Comparison of ENCODE assay signal across 26 cellular contexts in the genomic region with DNA sequence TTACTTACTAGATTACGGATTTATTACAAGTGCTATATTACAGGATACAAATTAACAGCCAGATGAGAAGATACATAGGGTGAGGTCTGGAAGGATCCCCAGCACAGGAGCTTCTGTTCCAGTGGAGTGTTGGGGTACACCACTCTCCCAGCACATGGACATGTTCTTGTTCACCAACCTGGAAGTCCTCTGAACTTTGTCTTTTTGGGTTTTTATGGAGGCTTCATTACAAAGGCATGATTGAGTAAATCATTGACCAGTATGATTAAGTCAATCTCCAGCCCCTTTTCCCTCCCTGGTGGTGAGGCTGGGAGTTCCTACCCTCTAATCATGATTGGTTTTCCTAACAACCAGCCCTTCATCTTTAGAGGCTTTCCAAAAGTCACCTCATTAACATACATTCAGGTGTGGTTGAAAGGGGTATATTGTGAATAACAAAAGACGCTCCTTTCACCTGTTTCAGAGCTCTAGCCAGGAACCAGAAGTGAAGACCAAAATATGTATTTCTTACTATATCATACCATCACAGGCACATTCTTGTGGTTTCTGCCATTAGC. TPM values are rescaled to one million over a fixed set of nuclear protein-coding genes. Genes with fewer than 3 reads are reported as not detected.
DNase-seq lines count a peak whose midpoint lies in the region; ATAC-seq and TF ChIP-seq lines count a peak whose summit lies in the region.
"Had no signal": no experiment of that assay in that cellular context is flagged by ENCODE, and none has a peak within 500 bp of the region (broad histone marks: within the 10 kb centered on the region; RNA-seq: fewer than 3 reads in every experiment).

No MANE protein-coding gene starts in this region.

- H3K27me3 Mint-ChIP-seq in CD4-positive, alpha-beta T cell: no peaks in the 10 kb centered on the region
- no peaks in the 10 kb centered on the region for H3K27me3 Mint-ChIP-seq in CD8-positive, alpha-beta memory T cell
- no peaks in the 10 kb centered on the region for H3K27me3 Mint-ChIP-seq in activated naive CD8-positive, alpha-beta T cell treated with anti-CD3 and anti-CD28 coated beads, Interleukin-2, amount 50 U/mL, for 24 hours

- no peak for ATAC-seq in CD4-positive, alpha-beta T cell (ENCODE audit: poor library complexity)
- ATAC-seq in activated naive CD8-positive, alpha-beta T cell treated with anti-CD3 and anti-CD28 coated beads, Interleukin-2, amount 50 U/mL, for 24 hours: no peak
- ATAC-seq in right lobe of liver: peak; percentile 79 to 97 (median 90)
- ATAC-seq: GM12878, PC-3 had no signal

- no peak for TF ChIP-seq CTCF in CD4-positive, alpha-beta T cell (IDR thresholded peaks at IDR 0.05)
- TF ChIP-seq CTCF in right lobe of liver (IDR thresholded peaks at IDR 0.05): peak in 1 of 4 donors; percentile 38
- no peak for TF ChIP-seq CTCF in left ventricle myocardium inferior (IDR thresholded peaks at IDR 0.05; ENCODE audit: borderline replicate concordance)
- TF ChIP-seq CTCF in suprapubic skin (IDR thresholded peaks at IDR 0.05): no peak

- POLR2A ChIA-PET in CD4-positive, alpha-beta T cell (lab: Charles Lee): interaction anchor here (1.1 kb wide), 1 partner anchor 10 kb away, joined by 8 read pairs; no protein-coding TSS in a partner anchor
- POLR2A ChIA-PET in CD8-positive, alpha-beta memory T cell (lab: Charles Lee): interaction anchor here (1.4 kb wide), 2 partner anchors 38 to 39 kb away, joined by 3 to 4 read pairs; a partner anchor contains a TSS

- TF ChIP-seq EP300 in suprapubic skin (IDR thresholded peaks at IDR 0.05): no peak

- H3K27me3 ChIP-seq in CD4-positive, alpha-beta T cell (ENCODE audit: control insufficient read depth, insufficient read depth, low read length): no peaks in the 10 kb centered on the region
- no peaks in the 10 kb centered on the region for H3K27me3 ChIP-seq in CD8-positive, alpha-beta memory T cell (ENCODE audit: insufficient read depth, low read length, poor library complexity, severe bottlenecking)
- H3K27me3 ChIP-seq in right lobe of liver (no peaks in the 10 kb centered on the region), left ventricle myocardium inferior (ENCODE audit: low read depth) (no peaks in the 10 kb centered on the region), suprapubic skin (no peaks in the 10 kb centered on the region)
- H3K27me3 ChIP-seq: MG63 had no signal

- peaks cover 14% of the 10 kb centered on the region for H3K4me1 ChIP-seq in CD8-positive, alpha-beta memory T cell (ENCODE audit: insufficient read depth, low read length)
- peaks cover 0 to 9% (median 2%) of the 10 kb centered on the region in 4 donors for H3K4me1 ChIP-seq in right lobe of liver
- no peaks in the 10 kb centered on the region for H3K4me1 ChIP-seq in left ventricle myocardium inferior
- no peaks in the 10 kb centered on the region for H3K4me1 ChIP-seq in suprapubic skin

- CTCF ChIA-PET in CD4-positive, alpha-beta T cell (lab: Charles Lee): interaction anchor here (1.2 to 2.1 kb wide), 3 partner anchors 16 to 42 kb away, joined by 3 to 6 read pairs (median 3); no protein-coding TSS in a partner anchor
- CTCF ChIA-PET in CD8-positive, alpha-beta memory T cell (lab: Charles Lee): interaction anchor here (0.9 to 2.4 kb wide), 7 partner anchors 10 to 403 kb away, joined by 3 to 18 read pairs (median 5); no protein-coding TSS in a partner anchor

- no peak overlapping the region for H3K27ac ChIP-seq in CD4-positive, alpha-beta T cell (ENCODE audit: low read depth, low read length)
- no peak overlapping the region for H3K27ac ChIP-seq in CD8-positive, alpha-beta memory T cell (ENCODE audit: low read depth, low read length)
- peak overlapping the region; percentile 14 to 85 (median 72) for H3K27ac ChIP-seq in right lobe of liver
- no peak overlapping the region for H3K27ac ChIP-seq in left ventricle myocardium inferior (replicated peaks)
- H3K27ac ChIP-seq in suprapubic skin: no peak overlapping the region
- H3K27ac ChIP-seq: C4-2B, HL-60 had no signal

- H3K36me3 Mint-ChIP-seq in CD4-positive, alpha-beta T cell (ENCODE audit: low read depth): peaks cover 11% of the 10 kb centered on the region
- peaks cover 4 to 13% (median 5%) of the 10 kb centered on the region in 3 donors for H3K36me3 Mint-ChIP-seq in CD8-positive, alpha-beta memory T cell
- H3K36me3 Mint-ChIP-seq in activated naive CD8-positive, alpha-beta T cell treated with anti-CD3 and anti-CD28 coated beads, Interleukin-2, amount 50 U/mL, for 24 hours (ENCODE audit: low read depth): peaks cover 6% of the 10 kb centered on the region

- H3K4me3 ChIP-seq in CD8-positive, alpha-beta memory T cell (ENCODE audit: low read length): no peak overlapping the region
- peak overlapping the region in 2 of 3 donors; percentile 35 to 38 for H3K4me3 ChIP-seq in right lobe of liver
- no peak overlapping the region for H3K4me3 ChIP-seq in left ventricle myocardium inferior
- no peak overlapping the region for H3K4me3 ChIP-seq in suprapubic skin
- H3K4me3 ChIP-seq: GM12878, MG63 had no signal

- intact Hi-C loops in CD4-positive, alpha-beta T cell (cut with DNase I, micrococcal nuclease): no loop called here
- intact Hi-C loops in right lobe of liver (cut with DNase I) (no loop called here), left ventricle myocardium inferior (cut with micrococcal nuclease) (no loop called here)

- H3K9me3 ChIP-seq in CD4-positive, alpha-beta T cell (ENCODE audit: control insufficient read depth, low read length): no peaks in the 10 kb centered on the region
- no peaks in the 10 kb centered on the region for H3K9me3 ChIP-seq in CD8-positive, alpha-beta memory T cell (ENCODE audit: low read length)
- H3K9me3 ChIP-seq in right lobe of liver (no peaks in the 10 kb centered on the region), left ventricle myocardium inferior (replicated peaks) (peaks cover 7% of the 10 kb centered on the region), suprapubic skin (no peaks in the 10 kb centered on the region)
- H3K9me3 ChIP-seq: MG63 had no signal

- no peaks in the 10 kb centered on the region for H3K9me3 Mint-ChIP-seq in CD4-positive, alpha-beta T cell
- H3K9me3 Mint-ChIP-seq in CD8-positive, alpha-beta memory T cell: peaks cover 0 to 4% (median 0%) of the 10 kb centered on the region in 5 donors
- H3K9me3 Mint-ChIP-seq in activated naive CD8-positive, alpha-beta T cell treated with anti-CD3 and anti-CD28 coated beads, Interleukin-2, amount 50 U/mL, for 24 hours: peaks cover 5% of the 10 kb centered on the region

- peak overlapping the region; percentile 0 for H3K4me3 Mint-ChIP-seq in CD4-positive, alpha-beta T cell
- H3K4me3 Mint-ChIP-seq in CD8-positive, alpha-beta memory T cell: peak overlapping the region in 5 of 7 donors; percentile 30 to 73 (median 53)
- no peak overlapping the region for H3K4me3 Mint-ChIP-seq in activated naive CD8-positive, alpha-beta T cell treated with anti-CD3 and anti-CD28 coated beads, Interleukin-2, amount 50 U/mL, for 24 hours

- H3K4me1 Mint-ChIP-seq in CD4-positive, alpha-beta T cell (ENCODE audit: low read depth): peaks cover 15% of the 10 kb centered on the region
- peaks cover 21 to 25% (median 24%) of the 10 kb centered on the region in 3 donors for H3K4me1 Mint-ChIP-seq in CD8-positive, alpha-beta memory T cell
- H3K4me1 Mint-ChIP-seq in activated naive CD8-positive, alpha-beta T cell treated with anti-CD3 and anti-CD28 coated beads, Interleukin-2, amount 50 U/mL, for 24 hours: peaks cover 15% of the 10 kb centered on the region

- WGBS in right lobe of liver (ENCODE audit: insufficient coverage, low coverage, low lambda C conversion rate, missing lambda C conversion rate): 38% methylated on average over 2 of the region's 2 CpGs
- WGBS in suprapubic skin: 100% methylated on average over 2 of the region's 2 CpGs

- H3K27ac Mint-ChIP-seq in CD4-positive, alpha-beta T cell: peak overlapping the region; percentile 6
- H3K27ac Mint-ChIP-seq in CD8-positive, alpha-beta memory T cell: peak overlapping the region; percentile 1 to 90 (median 72)
- peak overlapping the region; percentile 30 for H3K27ac Mint-ChIP-seq in activated naive CD8-positive, alpha-beta T cell treated with anti-CD3 and anti-CD28 coated beads, Interleukin-2, amount 50 U/mL, for 24 hours

- TF ChIP-seq POLR2A in right lobe of liver (IDR thresholded peaks at IDR 0.05): peak; percentile 89
- TF ChIP-seq POLR2A in suprapubic skin (IDR thresholded peaks at IDR 0.05): no peak

- no peaks in the 10 kb centered on the region for H3K36me3 ChIP-seq in CD8-positive, alpha-beta memory T cell (ENCODE audit: insufficient read depth, low read length)
- H3K36me3 ChIP-seq in right lobe of liver: no peaks in the 10 kb centered on the region
- peaks cover 21% of the 10 kb centered on the region for H3K36me3 ChIP-seq in left ventricle myocardium inferior
- H3K36me3 ChIP-seq in suprapubic skin: peaks cover 10% of the 10 kb centered on the region
- H3K36me3 ChIP-seq: MG63 had no signal

- no peak for DNase-seq in CD4-positive, alpha-beta T cell
- DNase-seq in CD8-positive, alpha-beta memory T cell: no peak
- no peak for DNase-seq in activated naive CD8-positive, alpha-beta T cell treated with anti-CD3 and anti-CD28 coated beads, Interleukin-2, amount 50 U/mL, for 24 hours
- peak in 1 of 3 donors; percentile 61 for DNase-seq in right lobe of liver
- DNase-seq in DMS53 (lab: John Stamatoyannopoulos, UW): no peak
- no peak for DNase-seq in left ventricle myocardium inferior
- DNase-seq in cerebellum (ENCODE audit: low spot score): no peak
- DNase-seq in suprapubic skin (ENCODE audit: low spot score in 2 of 2): no peak
- DNase-seq: ACHN, DMS153, EL, HCEC 1CT, IMR-90, Karpas-422, MG63, NCI-H1092, NCI-H1436 treated with DMSO at 0.1 percent for 48 hours, NCI-H2029, NCI-H2171, NCI-H526, PC-3, RPMI8226, SHP77 treated with DMSO at 0.1 percent for 48 hours had no signal

RNA-seq across cellular contexts. Expression of a gene that starts 38.3 kb away (rescaled TPM):
- total RNA-seq in CD4-positive, alpha-beta T cell: 1 to 10 TPM; 4.1 to 4.3 TPM
- total RNA-seq in CD8-positive, alpha-beta memory T cell: 1 to 10 TPM; 3.6 to 4.0 TPM
- 1.9 TPM for polyA plus RNA-seq in CD8-positive, alpha-beta memory T cell
- total RNA-seq in right lobe of liver: 1 to 10 TPM; 1.3 to 2.3 (median 1.9) TPM
- 4.8 TPM for total RNA-seq in left ventricle myocardium inferior
- total RNA-seq in cerebellum: 3.1 TPM
- total RNA-seq in suprapubic skin: 10 to 100 TPM in 2 of 4 donors, 1 to 10 TPM in 2; 8.8 to 10.5 (median 9.9) TPM

RNA-seq across cellular contexts. Expression of a gene that starts 38.6 kb away (rescaled TPM):
- under 1 TPM; 0.44 to 0.50 TPM for total RNA-seq in CD4-positive, alpha-beta T cell
- total RNA-seq in CD8-positive, alpha-beta memory T cell: 1 to 10 TPM; 1.5 to 1.6 TPM
- polyA plus RNA-seq in CD8-positive, alpha-beta memory T cell: 0.79 TPM
- total RNA-seq in right lobe of liver (1 to 10 TPM in 4 of 6 experiments, under 1 TPM in 2; 0.82 to 1.5 (median 1.2) TPM), left ventricle myocardium inferior (1.0 TPM), cerebellum (1.5 TPM), suprapubic skin (1 to 10 TPM; 1.1 to 2.7 (median 1.7) TPM)

Comparison
In these comparisons a context has a peak if more than half of its experiments do, and no peak if none do; other contexts are left out.
1. ATAC-seq: peak in right lobe of liver (4 of 4); none in CD4-positive, alpha-beta T cell (single experiment) and activated naive CD8-positive, alpha-beta T cell treated with anti-CD3 and anti-CD28 coated beads, Interleukin-2, amount 50 U/mL, for 24 hours (single experiment).
2. H3K27ac ChIP-seq: peak in right lobe of liver (3 of 3); none in CD4-positive, alpha-beta T cell (single experiment), CD8-positive, alpha-beta memory T cell (single experiment), left ventricle myocardium inferior (single experiment) and suprapubic skin (single experiment).
3. H3K27ac Mint-ChIP-seq: peak in every context shown above with its lines; median percentile 72 in CD8-positive, alpha-beta memory T cell; 30 in activated naive CD8-positive, alpha-beta T cell treated with anti-CD3 and anti-CD28 coated beads, Interleukin-2, amount 50 U/mL, for 24 hours; 6 in CD4-positive, alpha-beta T cell.
4. H3K4me3 ChIP-seq: peak in right lobe of liver (2 of 3); none in CD8-positive, alpha-beta memory T cell (single experiment), left ventricle myocardium inferior (single experiment) and suprapubic skin (single experiment).